1 cellular context compared by ENCODE assay signal in genomic region chr5:113489299-113489698, GRCh38.
TF ChIP-seq lines count a peak whose summit lies in the region.

No MANE protein-coding gene starts in this region.

TF ChIP-seq in A549, 52 proteins besides CTCF, POLR2A, EP300 and RAD21 (continued from another document):
- TF ChIP-seq FOSL2 (IDR thresholded peaks at IDR 0.05) (0 out of 2 replicates have a peak, but pooled peaks have one; percentile 21), FOSL2 (CRISPR knock-in tag; IDR thresholded peaks at IDR 0.05) (no peak)
